ENCODE assay signal across 20 cellular contexts in genomic region chr7:135900186-135900585, GRCh38.
DNase-seq lines count a peak whose midpoint lies in the region; ATAC-seq, FAIRE-seq and TF ChIP-seq lines count a peak whose summit lies in the region.
"Had no signal": no experiment of that assay in that cellular context is flagged by ENCODE, and none has a peak within 500 bp of the region (broad histone marks: within the 10 kb centered on the region; RNA-seq: fewer than 3 reads in every experiment).

No MANE protein-coding gene starts in this region.

- H3K4me3 Mint-ChIP-seq in immature natural killer cell (peak overlapping the region in 4 of 5 donors; percentile 39 to 63 (median 49)), mesothelial cell of epicardium (no peak overlapping the region)
- H3K4me3 Mint-ChIP-seq: B cell had no signal

- H3K36me3 Mint-ChIP-seq in immature natural killer cell: peaks cover 0 to 4% (median 0%) of the 10 kb centered on the region in 3 donors
- no peaks in the 10 kb centered on the region for H3K36me3 Mint-ChIP-seq in mesothelial cell of epicardium
- H3K36me3 Mint-ChIP-seq: CD8-positive, alpha-beta memory T cell had no signal

- H3K27me3 Mint-ChIP-seq in immature natural killer cell (ENCODE audit: low read depth in 3 of 3): peaks cover 3 to 16% (median 9%) of the 10 kb centered on the region in 3 donors
- no peaks in the 10 kb centered on the region for H3K27me3 Mint-ChIP-seq in mesothelial cell of epicardium (ENCODE audit: low read depth)
- H3K27me3 Mint-ChIP-seq: B cell; CD8-positive, alpha-beta memory T cell had no signal

- no peaks in the 10 kb centered on the region for H3K36me3 ChIP-seq in bronchial epithelial cell (ENCODE audit: control insufficient read depth, insufficient read depth, low read length)
- H3K36me3 ChIP-seq: BLaER1 treated with 17β-estradiol and CSF1 and Interleukin-3, amounts not matched to agents 10 nM and 100 nM had no signal

- H3K9me3 Mint-ChIP-seq in immature natural killer cell (no peaks in the 10 kb centered on the region), mesothelial cell of epicardium (peaks cover 6% of the 10 kb centered on the region)
- H3K9me3 Mint-ChIP-seq: CD8-positive, alpha-beta memory T cell had no signal

- TF ChIP-seq CTCF in bronchial epithelial cell (IDR thresholded peaks at IDR 0.05; ENCODE audit: insufficient read depth, low read length, severe bottlenecking) (no peak), mesothelial cell of epicardium (IDR thresholded peaks at IDR 0.05; ENCODE audit: unreplicated experiment) (no peak)

- FAIRE-seq in bronchial epithelial cell (lab: Jason Lieb, UNC): peak; percentile 47
- FAIRE-seq: GM12891, GM19239, H54 had no signal

- H3K4me1 Mint-ChIP-seq in immature natural killer cell (peaks cover 51 to 61% of the 10 kb centered on the region in 2 donors), mesothelial cell of epicardium (no peaks in the 10 kb centered on the region)
- H3K4me1 Mint-ChIP-seq: B cell had no signal

- no peaks in the 10 kb centered on the region for H3K27me3 ChIP-seq in bronchial epithelial cell (ENCODE audit: control insufficient read depth, insufficient read depth, low read length)
- H3K27me3 ChIP-seq: BLaER1 treated with 17β-estradiol and CSF1 and Interleukin-3, amounts not matched to agents 10 nM and 100 nM had no signal

- H3K27ac Mint-ChIP-seq in immature natural killer cell (peak overlapping the region in 2 of 6 donors; percentile 17 to 43), mesothelial cell of epicardium (no peak overlapping the region)
- H3K27ac Mint-ChIP-seq: B cell had no signal

- DNase-seq in OCI-M1 (lab: John Stamatoyannopoulos, UW) (peak; percentile 29), bronchial epithelial cell (ENCODE audit: low read depth) (no peak), immature natural killer cell (peak; percentile 9 to 31 (median 21)), NCI-H510A treated with DMSO at 0.1 percent for 48 hours (lab: John Stamatoyannopoulos, UW) (no peak), mesothelial cell of epicardium (ENCODE audit: low spot score in 2 of 2, unreplicated experiment in 2 of 2) (no peak), SHP77 treated with DMSO at 0.1 percent for 48 hours (lab: John Stamatoyannopoulos, UW) (no peak)
- DNase-seq: CD8-positive, alpha-beta memory T cell; COR-L47; DMS 273 treated with DMSO at 0.1 percent for 48 hours; DMS53; DND-41; EL; GM23248; HCEC 1CT had no signal

- H3K4me3 ChIP-seq in bronchial epithelial cell (ENCODE audit: low read depth, low read length): no peak overlapping the region
- H3K4me3 ChIP-seq: BLaER1 treated with 17β-estradiol and CSF1 and Interleukin-3, amounts not matched to agents 10 nM and 100 nM; GM23248 had no signal

- no peak for ATAC-seq in HG02970 (IDR thresholded peaks at IDR 0.05; ENCODE audit: low FRiP score, unreplicated experiment)

Comparison
In these comparisons a context has a peak if more than half of its experiments do, and no peak if none do; other contexts are left out.
1. DNase-seq: peak in OCI-M1 (single experiment) and immature natural killer cell (3 of 3); none in bronchial epithelial cell (single experiment), NCI-H510A treated with DMSO at 0.1 percent for 48 hours (single experiment), mesothelial cell of epicardium (0 of 2) and SHP77 treated with DMSO at 0.1 percent for 48 hours (single experiment).